ENCODE assay signal across 20 cellular contexts in genomic region chr10:91536790-91537189, GRCh38.
A peak's percentile ranks its signal among the peaks of the same experiment; 100 is the strongest.
DNase-seq lines count a peak whose midpoint lies in the region; ATAC-seq and TF ChIP-seq lines count a peak whose summit lies in the region.
"Had no signal": no experiment of that assay in that cellular context is flagged by ENCODE, and none has a peak within 500 bp of the region (broad histone marks: within the 10 kb centered on the region; RNA-seq: fewer than 3 reads in every experiment).

No MANE protein-coding gene starts in this region.

- CTCF ChIA-PET in activated CD4-positive, alpha-beta T cell treated with anti-CD3 and anti-CD28 coated beads, Interleukin-2, amount 10 ng/mL, durations not matched to agents 7 days and 5 days (lab: Charles Lee), result no interaction called here
- CTCF ChIA-PET in activated CD8-positive, alpha-beta T cell treated with anti-CD3 and anti-CD28 coated beads for 36 hours (lab: Charles Lee), result no interaction called here

- H3K4me3 Mint-ChIP-seq in activated CD4-positive, alpha-beta T cell treated with anti-CD3 and anti-CD28 coated beads, Interleukin-2, amount 10 ng/mL, durations not matched to agents 7 days and 5 days, result no peak overlapping the region
- no peak overlapping the region for H3K4me3 Mint-ChIP-seq in activated CD8-positive, alpha-beta T cell treated with anti-CD3 and anti-CD28 coated beads for 36 hours
- H3K4me3 Mint-ChIP-seq: B cell; CD4-positive, CD25-positive, alpha-beta regulatory T cell had no signal

- H3K27me3 Mint-ChIP-seq in activated CD4-positive, alpha-beta T cell treated with anti-CD3 and anti-CD28 coated beads, Interleukin-2, amount 10 ng/mL, durations not matched to agents 7 days and 5 days, result peaks cover 3% of the 10 kb centered on the region
- peaks cover 4% of the 10 kb centered on the region for H3K27me3 Mint-ChIP-seq in activated CD8-positive, alpha-beta T cell treated with anti-CD3 and anti-CD28 coated beads for 36 hours

- H3K9me3 Mint-ChIP-seq in activated CD4-positive, alpha-beta T cell treated with anti-CD3 and anti-CD28 coated beads, Interleukin-2, amount 10 ng/mL, durations not matched to agents 7 days and 5 days, result peaks cover 2% of the 10 kb centered on the region
- H3K9me3 Mint-ChIP-seq in activated CD8-positive, alpha-beta T cell treated with anti-CD3 and anti-CD28 coated beads for 36 hours, result peaks cover 3% of the 10 kb centered on the region

- intact Hi-C loops in right cardiac atrium (cut with DNase I) (no loop called here), sciatic nerve (cut with DNase I) (no loop called here)
- intact Hi-C loops in activated CD8-positive, alpha-beta T cell treated with anti-CD3 and anti-CD28 coated beads for 36 hours (cut with micrococcal nuclease), result no loop called here

- POLR2A ChIA-PET in activated CD4-positive, alpha-beta T cell treated with anti-CD3 and anti-CD28 coated beads, Interleukin-2, amount 10 ng/mL, durations not matched to agents 7 days and 5 days (lab: Charles Lee), result no interaction called here
- POLR2A ChIA-PET in activated CD8-positive, alpha-beta T cell treated with anti-CD3 and anti-CD28 coated beads for 36 hours (lab: Charles Lee), result no interaction called here

- H3K9me3 ChIP-seq in MG63 (0 out of 2 replicates have a peak, but pooled peaks cover 4% of the 10 kb centered on the region), esophagus (ENCODE audit: control insufficient read depth in 2 of 2, insufficient read depth in 1 of 2, low read depth in 1 of 2, low read length in 1 of 2) (no peaks in the 10 kb centered on the region), right cardiac atrium (ENCODE audit: control insufficient read depth, low read length) (no peaks in the 10 kb centered on the region)
- H3K9me3 ChIP-seq: SJSA1 had no signal

- no peaks in the 10 kb centered on the region for H3K36me3 Mint-ChIP-seq in activated CD4-positive, alpha-beta T cell treated with anti-CD3 and anti-CD28 coated beads, Interleukin-2, amount 10 ng/mL, durations not matched to agents 7 days and 5 days (ENCODE audit: low read depth)
- no peaks in the 10 kb centered on the region for H3K36me3 Mint-ChIP-seq in activated CD8-positive, alpha-beta T cell treated with anti-CD3 and anti-CD28 coated beads for 36 hours (ENCODE audit: low read depth)
- H3K36me3 Mint-ChIP-seq: CD4-positive, CD25-positive, alpha-beta regulatory T cell had no signal

- H3K27ac ChIP-seq in esophagus (ENCODE audit: low read depth in 2 of 2, low read length in 1 of 2) (peak overlapping the region; percentile 10 to 76), right cardiac atrium (ENCODE audit: low read length) (no peak overlapping the region)
- H3K27ac ChIP-seq: RWPE1, SJSA1 had no signal

- H3K4me1 Mint-ChIP-seq in activated CD4-positive, alpha-beta T cell treated with anti-CD3 and anti-CD28 coated beads, Interleukin-2, amount 10 ng/mL, durations not matched to agents 7 days and 5 days, result no peaks in the 10 kb centered on the region
- no peaks in the 10 kb centered on the region for H3K4me1 Mint-ChIP-seq in activated CD8-positive, alpha-beta T cell treated with anti-CD3 and anti-CD28 coated beads for 36 hours (ENCODE audit: low read depth)
- H3K4me1 Mint-ChIP-seq: B cell; CD4-positive, CD25-positive, alpha-beta regulatory T cell had no signal

- H3K4me3 ChIP-seq in MG63, result no peak overlapping the region
- H3K4me3 ChIP-seq in esophagus (ENCODE audit: low read depth in 1 of 2, low read length in 2 of 2), result no peak overlapping the region
- H3K4me3 ChIP-seq in right cardiac atrium (ENCODE audit: low read length), result no peak overlapping the region
- H3K4me3 ChIP-seq: SJSA1 had no signal

- ATAC-seq in right cardiac atrium (peak; percentile 55 to 59), sciatic nerve (peak; percentile 69)
- ATAC-seq in activated CD8-positive, alpha-beta T cell treated with anti-CD3 and anti-CD28 coated beads for 36 hours, result no peak
- ATAC-seq: PC-3 had no signal

- H3K36me3 ChIP-seq in MG63 (no peaks in the 10 kb centered on the region), esophagus (ENCODE audit: control insufficient read depth in 2 of 2, insufficient read depth in 2 of 2, low read length in 1 of 2) (no peaks in the 10 kb centered on the region)
- H3K36me3 ChIP-seq: SJSA1 had no signal

- no peak overlapping the region for H3K27ac Mint-ChIP-seq in activated CD4-positive, alpha-beta T cell treated with anti-CD3 and anti-CD28 coated beads, Interleukin-2, amount 10 ng/mL, durations not matched to agents 7 days and 5 days
- H3K27ac Mint-ChIP-seq in activated CD8-positive, alpha-beta T cell treated with anti-CD3 and anti-CD28 coated beads for 36 hours, result no peak overlapping the region
- H3K27ac Mint-ChIP-seq: B cell; CD4-positive, CD25-positive, alpha-beta regulatory T cell had no signal

- TF ChIP-seq CTCF in activated CD8-positive, alpha-beta T cell treated with anti-CD3 and anti-CD28 coated beads for 36 hours (IDR thresholded peaks at IDR 0.05), result no peak

- peak; percentile 38 for DNase-seq in MG63
- no peak for DNase-seq in right cardiac atrium
- no peak for DNase-seq in sciatic nerve (ENCODE audit: low spot score)
- no peak for DNase-seq in NCI-H146 (lab: John Stamatoyannopoulos, UW)
- no peak for DNase-seq in activated CD4-positive, alpha-beta T cell treated with anti-CD3 and anti-CD28 coated beads, Interleukin-2, amount 10 ng/mL, durations not matched to agents 7 days and 5 days
- DNase-seq in activated CD8-positive, alpha-beta T cell treated with anti-CD3 and anti-CD28 coated beads for 36 hours, result no peak
- DNase-seq: Calu3; CD4-positive, CD25-positive, alpha-beta regulatory T cell; DMS79; KBM-7; NCI-H1048; NCI-H1436 treated with DMSO at 0.1 percent for 48 hours; NCI-H2081; NCI-H510A; NCI-H774; PC-3 had no signal

- no peaks in the 10 kb centered on the region for H3K27me3 ChIP-seq in MG63
- no peaks in the 10 kb centered on the region for H3K27me3 ChIP-seq in esophagus (ENCODE audit: control insufficient read depth in 1 of 2, insufficient read depth in 2 of 2, low read length in 2 of 2)
- H3K27me3 ChIP-seq in right cardiac atrium (ENCODE audit: control insufficient read depth, insufficient read depth), result no peaks in the 10 kb centered on the region
- H3K27me3 ChIP-seq: SJSA1 had no signal

- 27 to 51% methylated on average over 2 of the region's 2 CpGs for WGBS in esophagus, 2 donors
- WGBS in right cardiac atrium, result 56% methylated on average over 2 of the region's 2 CpGs

- H3K4me1 ChIP-seq in esophagus (ENCODE audit: control insufficient read depth in 2 of 2, insufficient read depth in 2 of 2, low read length in 1 of 2) (peaks cover 0 to 6% of the 10 kb centered on the region in 2 donors), right cardiac atrium (ENCODE audit: control insufficient read depth, insufficient read depth, low read length) (peaks cover 9% of the 10 kb centered on the region)
- H3K4me1 ChIP-seq: SJSA1 had no signal
